Comparison of ENCODE assay signal across 8 cellular contexts in genomic region chr3:127822166-127822835, GRCh38. TPM values are rescaled to one million over a fixed set of nuclear protein-coding genes. Genes with fewer than 3 reads are reported as not detected.
DNase-seq lines count a peak whose midpoint lies in the region; ATAC-seq and TF ChIP-seq lines count a peak whose summit lies in the region.

Gene MGLL, minus strand, starts transcription at chr3:127822515. Its CDS starts 197 bp downstream, at chr3:127822318.

- H3K4me1 Mint-ChIP-seq in activated CD4-positive, alpha-beta T cell treated with anti-CD3 and anti-CD28 coated beads, Interleukin-2, amount 10 ng/mL, durations not matched to agents 24 days and 14 days, result peaks cover 12% of the 10 kb centered on the region
- peaks cover 6 to 12% of the 10 kb centered on the region in 2 donors for H3K4me1 Mint-ChIP-seq in natural killer cell treated with Interleukin-12 subunit alpha and Interleukin-12 subunit beta and Interleukin-15 and Interleukin-18, amount 100 ng/mL, for 72 hours (ENCODE audit: low read depth in 2 of 2)

- peak within 1 kb of the TSS; percentile 88 for H3K4me3 Mint-ChIP-seq in activated CD4-positive, alpha-beta T cell treated with anti-CD3 and anti-CD28 coated beads, Interleukin-2, amount 10 ng/mL, durations not matched to agents 24 days and 14 days
- H3K4me3 Mint-ChIP-seq in natural killer cell treated with Interleukin-12 subunit alpha and Interleukin-12 subunit beta and Interleukin-15 and Interleukin-18, amount 100 ng/mL, for 72 hours, result peak within 1 kb of the TSS; percentile 80

- H3K4me3 ChIP-seq in WI38 (ENCODE audit: low read depth, low read length), result peak within 1 kb of the TSS; percentile 86
- peak within 1 kb of the TSS; percentile 81 for H3K4me3 ChIP-seq in fibroblast of the aortic adventitia (ENCODE audit: low read depth, low read length)

- H3K27ac Mint-ChIP-seq in activated CD4-positive, alpha-beta T cell treated with anti-CD3 and anti-CD28 coated beads, Interleukin-2, amount 10 ng/mL, durations not matched to agents 24 days and 14 days, result peak within 1 kb of the TSS; percentile 78
- no peak within 1 kb of the TSS for H3K27ac Mint-ChIP-seq in natural killer cell treated with Interleukin-12 subunit alpha and Interleukin-12 subunit beta and Interleukin-15 and Interleukin-18, amount 100 ng/mL, for 72 hours

- no peaks in the 10 kb centered on the region for H3K36me3 Mint-ChIP-seq in activated CD4-positive, alpha-beta T cell treated with anti-CD3 and anti-CD28 coated beads, Interleukin-2, amount 10 ng/mL, durations not matched to agents 24 days and 14 days (ENCODE audit: low read depth)
- no peaks in the 10 kb centered on the region for H3K36me3 Mint-ChIP-seq in natural killer cell treated with Interleukin-12 subunit alpha and Interleukin-12 subunit beta and Interleukin-15 and Interleukin-18, amount 100 ng/mL, for 72 hours

- H3K9me3 Mint-ChIP-seq in activated CD4-positive, alpha-beta T cell treated with anti-CD3 and anti-CD28 coated beads, Interleukin-2, amount 10 ng/mL, durations not matched to agents 24 days and 14 days, result peaks cover 8% of the 10 kb centered on the region
- no peaks in the 10 kb centered on the region for H3K9me3 Mint-ChIP-seq in natural killer cell treated with Interleukin-12 subunit alpha and Interleukin-12 subunit beta and Interleukin-15 and Interleukin-18, amount 100 ng/mL, for 72 hours

- no peak for TF ChIP-seq CTCF in WI38 (IDR thresholded peaks at IDR 0.05; ENCODE audit: low read depth, low read length)
- TF ChIP-seq CTCF in fibroblast of the aortic adventitia (IDR thresholded peaks at IDR 0.05; ENCODE audit: insufficient read depth, low read length), result peak; percentile 20

- intact Hi-C loops in activated CD4-positive, alpha-beta T cell treated with anti-CD3 and anti-CD28 coated beads, Interleukin-2, amount 10 ng/mL, durations not matched to agents 24 days and 14 days (cut with micrococcal nuclease), result no loop called here

- H3K27me3 Mint-ChIP-seq in activated CD4-positive, alpha-beta T cell treated with anti-CD3 and anti-CD28 coated beads, Interleukin-2, amount 10 ng/mL, durations not matched to agents 24 days and 14 days, result peaks cover 55% of the 10 kb centered on the region
- H3K27me3 Mint-ChIP-seq in natural killer cell treated with Interleukin-12 subunit alpha and Interleukin-12 subunit beta and Interleukin-15 and Interleukin-18, amount 100 ng/mL, for 72 hours, result peaks cover 26 to 37% of the 10 kb centered on the region in 2 donors

- peak; percentile 65 for DNase-seq in activated CD4-positive, alpha-beta T cell treated with anti-CD3 and anti-CD28 coated beads, Interleukin-2, amount 10 ng/mL, durations not matched to agents 24 days and 14 days
- DNase-seq in activated CD4-positive, alpha-beta T cell treated with anti-CD3 and anti-CD28 coated beads for 1 hour, result no peak
- DNase-seq in fibroblast of the aortic adventitia (ENCODE audit: low read depth), result peak; percentile 45
- DNase-seq in natural killer cell treated with Interleukin-12 subunit alpha and Interleukin-12 subunit beta and Interleukin-15 and Interleukin-18, amount 100 ng/mL, for 72 hours (ENCODE audit: low spot score), result no peak
- DNase-seq in activated effector memory CD4-positive, alpha-beta T cell treated with Interleukin-2 at 50 U/mL for 16 hours, result no peak

- peak; percentile 25 for ATAC-seq in HG03439 (IDR thresholded peaks at IDR 0.05; ENCODE audit: unreplicated experiment)
- peak; percentile 19 to 54 for ATAC-seq in natural killer cell treated with Interleukin-12 subunit alpha and Interleukin-12 subunit beta and Interleukin-15 and Interleukin-18, amount 100 ng/mL, for 72 hours
- ATAC-seq in HG02840 (IDR thresholded peaks at IDR 0.05; ENCODE audit: low FRiP score, unreplicated experiment), result no peak

RNA-seq across cellular contexts. Expression of gene MGLL, which starts in this region (rescaled TPM):
- 2.3 and 3.6 TPM in 2 replicates for total RNA-seq in activated CD4-positive, alpha-beta T cell treated with anti-CD3 and anti-CD28 coated beads, Interleukin-2, amount 10 ng/mL, durations not matched to agents 24 days and 14 days
- total RNA-seq in fibroblast of the aortic adventitia (ENCODE audit: low replicate concordance), result 8.3 and 25.8 TPM in 2 replicates
- 1 to 10 TPM; 2.1 to 3.2 TPM for total RNA-seq in natural killer cell treated with Interleukin-12 subunit alpha and Interleukin-12 subunit beta and Interleukin-15 and Interleukin-18, amount 100 ng/mL, for 72 hours

Comparison
In these comparisons a context has a peak if more than half of its experiments do, and no peak if none do; other contexts are left out.
1. DNase-seq: peak in activated CD4-positive, alpha-beta T cell treated with anti-CD3 and anti-CD28 coated beads, Interleukin-2, amount 10 ng/mL, durations not matched to agents 24 days and 14 days (single experiment) and fibroblast of the aortic adventitia (single experiment); none in activated CD4-positive, alpha-beta T cell treated with anti-CD3 and anti-CD28 coated beads for 1 hour (single experiment), natural killer cell treated with Interleukin-12 subunit alpha and Interleukin-12 subunit beta and Interleukin-15 and Interleukin-18, amount 100 ng/mL, for 72 hours (single experiment) and activated effector memory CD4-positive, alpha-beta T cell treated with Interleukin-2 at 50 U/mL for 16 hours (single experiment).